Comparison of ENCODE assay signal across 24 cellular contexts in genomic region chr18:28040216-28040615, GRCh38.
"Had no signal": no experiment of that assay in that cellular context is flagged by ENCODE, and none has a peak within 500 bp of the region (broad histone marks: within the 10 kb centered on the region; RNA-seq: fewer than 3 reads in every experiment).

No MANE protein-coding gene starts in this region.

- H3K4me1 ChIP-seq: body of pancreas, foreskin keratinocyte, left lung, upper lobe of left lung had no signal

- H3K4me3 Mint-ChIP-seq: activated naive CD8-positive, alpha-beta T cell treated with anti-CD3 and anti-CD28 coated beads for 36 hours; immature natural killer cell; mesothelial cell of epicardium; natural killer cell treated with Interleukin-12 subunit alpha and Interleukin-12 subunit beta and Interleukin-15 and Interleukin-18, amount 100 ng/mL, for 72 hours; T-helper 1 cell treated with Interleukin-12 subunit alpha and Interleukin-12 subunit beta and Interleukin-4 antibody, amounts not matched to agents 30 μg/mL and 1 μg/mL, for 36 hours; WTC11 had no signal

- H3K4me1 Mint-ChIP-seq: activated naive CD8-positive, alpha-beta T cell treated with anti-CD3 and anti-CD28 coated beads for 36 hours; immature natural killer cell had no signal

- ATAC-seq: body of pancreas; foreskin keratinocyte; left lung; natural killer cell treated with Interleukin-12 subunit alpha and Interleukin-12 subunit beta and Interleukin-15 and Interleukin-18, amount 100 ng/mL, for 72 hours; sciatic nerve; WTC11 had no signal

- DNase-seq: activated CD4-positive, alpha-beta T cell treated with anti-CD3 and anti-CD28 coated beads, Interleukin-2, amount 50 U/mL, for 4 hours; activated CD8-positive, alpha-beta memory T cell treated with anti-CD3 and anti-CD28 coated beads, Interleukin-2, amount 50 U/mL, for 48 hours; activated naive CD4-positive, alpha-beta T cell treated with Interleukin-2 at 50 U/mL for 16 hours; activated naive CD8-positive, alpha-beta T cell treated with anti-CD3 and anti-CD28 coated beads for 36 hours; activated T-cell treated with anti-CD3 and anti-CD28 coated beads, Interleukin-2, amount 50 U/mL, for 48 hours; amygdala; body of pancreas; effector memory CD4-positive, alpha-beta T cell; foreskin keratinocyte; immature natural killer cell; left lung; posterior cingulate gyrus; small intestine; stimulated activated CD4-positive, alpha-beta T cell treated with anti-CD3 and anti-CD28 coated beads, Interleukin-15, amount 100 ng/mL, for 24 hours; stimulated activated naive CD4-positive, alpha-beta T cell; T1000; upper lobe of left lung had no signal

- H3K9me3 ChIP-seq: body of pancreas, left lung, thoracic aorta, upper lobe of left lung had no signal

- H3K36me3 Mint-ChIP-seq: activated naive CD8-positive, alpha-beta T cell treated with anti-CD3 and anti-CD28 coated beads for 36 hours; immature natural killer cell; mesothelial cell of epicardium; natural killer cell treated with Interleukin-12 subunit alpha and Interleukin-12 subunit beta and Interleukin-15 and Interleukin-18, amount 100 ng/mL, for 72 hours; WTC11 had no signal

- H3K27me3 Mint-ChIP-seq: activated naive CD8-positive, alpha-beta T cell treated with anti-CD3 and anti-CD28 coated beads for 36 hours; natural killer cell treated with Interleukin-12 subunit alpha and Interleukin-12 subunit beta and Interleukin-15 and Interleukin-18, amount 100 ng/mL, for 72 hours had no signal

- FAIRE-seq: small intestine had no signal

- H3K27ac Mint-ChIP-seq: activated naive CD8-positive, alpha-beta T cell treated with anti-CD3 and anti-CD28 coated beads for 36 hours; immature natural killer cell; mesothelial cell of epicardium; natural killer cell treated with Interleukin-12 subunit alpha and Interleukin-12 subunit beta and Interleukin-15 and Interleukin-18, amount 100 ng/mL, for 72 hours; T-helper 1 cell treated with Interleukin-12 subunit alpha and Interleukin-12 subunit beta and Interleukin-4 antibody, amounts not matched to agents 30 μg/mL and 1 μg/mL, for 36 hours; WTC11 had no signal

- H3K36me3 ChIP-seq: left lung, thoracic aorta, upper lobe of left lung had no signal

- H3K27ac ChIP-seq: body of pancreas, foreskin keratinocyte, left lung, thoracic aorta, upper lobe of left lung had no signal

- H3K4me3 ChIP-seq: body of pancreas, left lung, lung, thoracic aorta, upper lobe of left lung had no signal

- H3K9me3 Mint-ChIP-seq: mesothelial cell of epicardium, WTC11 had no signal

- H3K27me3 ChIP-seq: body of pancreas, foreskin keratinocyte, left lung, upper lobe of left lung had no signal
